ENCODE assay signal across 12 cellular contexts in genomic region chr14:95137804-95138167, GRCh38. TPM values are rescaled to one million over a fixed set of nuclear protein-coding genes. Genes with fewer than 3 reads are reported as not detected.
DNase-seq lines count a peak whose midpoint lies in the region; ATAC-seq and TF ChIP-seq lines count a peak whose summit lies in the region.
"Had no signal": no experiment of that assay in that cellular context is flagged by ENCODE, and none has a peak within 500 bp of the region (broad histone marks: within the 10 kb centered on the region; RNA-seq: fewer than 3 reads in every experiment).

No MANE protein-coding gene starts in this region.

- H3K9me3 ChIP-seq in mesenchymal stem cell (ENCODE audit: control insufficient read depth, low read length) (no peaks in the 10 kb centered on the region), stomach (no peaks in the 10 kb centered on the region)
- H3K9me3 ChIP-seq: adrenal gland had no signal

- no peak overlapping the region for H3K27ac ChIP-seq in mesenchymal stem cell (ENCODE audit: low read length, poor library complexity, severe bottlenecking)
- H3K27ac ChIP-seq in stomach: peak overlapping the region in 4 of 5 donors; percentile 17 to 61 (median 58)

- WGBS in mesenchymal stem cell: 83% methylated on average over 5 of the region's 5 CpGs
- WGBS in stomach, 5 donors: 28 to 54% (median 40%) methylated on average over 5 of the region's 5 CpGs

- H2BK120ac ChIP-seq in mesenchymal stem cell (ENCODE audit: low read depth, low read length): no peak overlapping the region

- H3K18ac ChIP-seq in mesenchymal stem cell (ENCODE audit: low read depth in 1 of 2, low read length in 2 of 2): no peak overlapping the region

- H2BK12ac ChIP-seq in mesenchymal stem cell (ENCODE audit: low read length in 2 of 2): no peak overlapping the region

- peak overlapping the region in 1 of 2 experiments; percentile 19 for H3K4ac ChIP-seq in mesenchymal stem cell (ENCODE audit: low read depth in 1 of 2, low read length in 2 of 2)

- peaks cover 12% of the 10 kb centered on the region for H3K79me1 ChIP-seq in mesenchymal stem cell (replicated peaks; ENCODE audit: low read length, poor library complexity, severe bottlenecking)

- no peak overlapping the region for H3K23ac ChIP-seq in mesenchymal stem cell (ENCODE audit: low read length in 2 of 2)

- no peak overlapping the region for H3K4me3 ChIP-seq in cardiac fibroblast (replicated peaks in 1 of 2; ENCODE audit: low read depth in 2 of 2, low read length in 2 of 2)
- H3K4me3 ChIP-seq in mesenchymal stem cell (ENCODE audit: insufficient read depth in 1 of 2, low read depth in 1 of 2, low read length in 2 of 2): no peak overlapping the region
- no peak overlapping the region for H3K4me3 ChIP-seq in stomach
- H3K4me3 ChIP-seq: adrenal gland had no signal

- intact Hi-C loops in stomach (cut with DNase I; ENCODE audit: low total_unique reads): no loop called here

- no peak for ATAC-seq in GM18498 (IDR thresholded peaks at IDR 0.05; ENCODE audit: unreplicated experiment)
- ATAC-seq: HepG2 had no signal

- H4K8ac ChIP-seq in mesenchymal stem cell (ENCODE audit: low read length): no peak overlapping the region

- no peak overlapping the region for H2AFZ ChIP-seq in mesenchymal stem cell (ENCODE audit: low read depth, low read length)

- TF ChIP-seq CTCF in cardiac fibroblast (IDR thresholded peaks at IDR 0.05; ENCODE audit: low read depth, low read length) (no peak), stomach (IDR thresholded peaks at IDR 0.05) (no peak), GM20000 (IDR thresholded peaks at IDR 0.05; ENCODE audit: extremely low read depth, missing control alignments) (no peak)

- H3K27me3 ChIP-seq in mesenchymal stem cell (ENCODE audit: control insufficient read depth in 1 of 2, insufficient read depth in 1 of 2, low read length in 2 of 2): no peaks in the 10 kb centered on the region
- no peaks in the 10 kb centered on the region for H3K27me3 ChIP-seq in stomach
- H3K27me3 ChIP-seq: adrenal gland had no signal

- TF ChIP-seq EP300 in stomach (IDR thresholded peaks at IDR 0.05): no peak

- peak overlapping the region; percentile 71 for H3K9ac ChIP-seq in mesenchymal stem cell (ENCODE audit: low read length)

- no peak for TF ChIP-seq POLR2A in stomach (IDR thresholded peaks at IDR 0.05)

- peak overlapping the region; percentile 65 for H2AK5ac ChIP-seq in mesenchymal stem cell (ENCODE audit: low read length, severe bottlenecking)

- H2BK5ac ChIP-seq in mesenchymal stem cell (ENCODE audit: low read depth, low read length, poor library complexity, severe bottlenecking): no peak overlapping the region

- DNase-seq in HT-29 (ENCODE audit: low spot score) (peak; percentile 54), cardiac fibroblast (ENCODE audit: low read depth in 2 of 2) (peak; percentile 27 to 28), mesenchymal stem cell (no peak), stomach (peak; percentile 36), DMS53 treated with DMSO at 0.1 percent for 48 hours (lab: John Stamatoyannopoulos, UW; ENCODE audit: unreplicated experiment) (no peak), GM20000 (ENCODE audit: low spot score) (no peak), NCI-H1092 (lab: John Stamatoyannopoulos, UW) (no peak)
- DNase-seq: activated CD4-positive, alpha-beta T cell treated with anti-CD3 and anti-CD28 coated beads for 4 hours; NCI-H2081 had no signal

- H3K14ac ChIP-seq in mesenchymal stem cell (ENCODE audit: low read length in 2 of 2): no peak overlapping the region

- H3K36me3 ChIP-seq in mesenchymal stem cell (ENCODE audit: control insufficient read depth in 1 of 2, insufficient read depth in 2 of 2, low read depth in 1 of 2, low read length in 2 of 2) (peaks cover 0 to 6% of the 10 kb centered on the region in 2 experiments), stomach (peaks cover 0 to 7% (median 6%) of the 10 kb centered on the region in 4 donors)

- no peak overlapping the region for H3K4me2 ChIP-seq in mesenchymal stem cell (ENCODE audit: low read length, poor library complexity, severe bottlenecking)

- no peak overlapping the region for H4K91ac ChIP-seq in mesenchymal stem cell (ENCODE audit: low read length)

- H2BK15ac ChIP-seq in mesenchymal stem cell (ENCODE audit: low read depth, poor library complexity, severe bottlenecking): no peak overlapping the region

- H3K4me1 ChIP-seq in mesenchymal stem cell (ENCODE audit: control insufficient read depth, insufficient read depth, low read depth, low read length): peaks cover 3% of the 10 kb centered on the region
- peaks cover 34 to 91% (median 55%) of the 10 kb centered on the region in 4 donors for H3K4me1 ChIP-seq in stomach

RNA-seq across cellular contexts. Expression of gene DICER1, which starts 19.5 kb away (rescaled TPM):
- total RNA-seq in HT-29 (2014; rRNA removed; shearing (Covaris generic)): 11.2 and 14.0 TPM in 2 replicates
- polyA plus RNA-seq in mesenchymal stem cell (2013, experiment 1 of 2): 68.9 TPM
- polyA plus RNA-seq in mesenchymal stem cell (2013, experiment 2 of 2): 65.7 TPM
- total RNA-seq in stomach: 100 to 1,000 TPM in 1 of 5 donors, 10 to 100 TPM in 4; 47.8 to 104 (median 68.1) TPM
- 1 to 10 TPM; 6.1 to 6.8 (median 6.5) TPM for polyA plus RNA-seq in stomach

Comparison
In these comparisons a context has a peak if more than half of its experiments do, and no peak if none do; other contexts are left out.
1. DNase-seq: peak in HT-29 (single experiment), cardiac fibroblast (2 of 2) and stomach (single experiment); none in mesenchymal stem cell (single experiment), DMS53 treated with DMSO at 0.1 percent for 48 hours (single experiment), GM20000 (single experiment) and NCI-H1092 (single experiment).